1 cellular context compared by ENCODE assay signal in genomic region chr10:128210215-128211063, GRCh38.
TF ChIP-seq lines count a peak whose summit lies in the region.

No MANE protein-coding gene starts in this region.

TF ChIP-seq in HEK293, 187 proteins besides CTCF, POLR2A, EP300 and RAD21 (continued from another document):
- TF ChIP-seq ZBTB6 (tag by site-specific recombination; IDR thresholded peaks at IDR 0.05), result no peak
- TF ChIP-seq ZNF202 (tag by site-specific recombination; IDR thresholded peaks at IDR 0.05; ENCODE audit: borderline replicate concordance), result no peak
- no peak for TF ChIP-seq SALL2 (tag by site-specific recombination; IDR thresholded peaks at IDR 0.05; ENCODE audit: borderline replicate concordance)
- TF ChIP-seq, protein P1, sequence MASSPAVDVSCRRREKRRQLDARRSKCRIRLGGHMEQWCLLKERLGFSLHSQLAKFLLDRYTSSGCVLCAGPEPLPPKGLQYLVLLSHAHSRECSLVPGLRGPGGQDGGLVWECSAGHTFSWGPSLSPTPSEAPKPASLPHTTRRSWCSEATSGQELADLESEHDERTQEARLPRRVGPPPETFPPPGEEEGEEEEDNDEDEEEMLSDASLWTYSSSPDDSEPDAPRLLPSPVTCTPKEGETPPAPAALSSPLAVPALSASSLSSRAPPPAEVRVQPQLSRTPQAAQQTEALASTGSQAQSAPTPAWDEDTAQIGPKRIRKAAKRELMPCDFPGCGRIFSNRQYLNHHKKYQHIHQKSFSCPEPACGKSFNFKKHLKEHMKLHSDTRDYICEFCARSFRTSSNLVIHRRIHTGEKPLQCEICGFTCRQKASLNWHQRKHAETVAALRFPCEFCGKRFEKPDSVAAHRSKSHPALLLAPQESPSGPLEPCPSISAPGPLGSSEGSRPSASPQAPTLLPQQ (tag by site-specific recombination; IDR thresholded peaks at IDR 0.05), result peak; percentile 91
- no peak for TF ChIP-seq ZNF677 (tag by site-specific recombination; IDR thresholded peaks at IDR 0.05)
- no peak for TF ChIP-seq ZNF610 (tag by site-specific recombination; IDR thresholded peaks at IDR 0.05; ENCODE audit: borderline replicate concordance)
- TF ChIP-seq ZNF174 (tag by site-specific recombination; IDR thresholded peaks at IDR 0.05), result no peak
- TF ChIP-seq ZNF423 (tag by site-specific recombination; IDR thresholded peaks at IDR 0.05), result peak; percentile 49
- TF ChIP-seq ZEB2 (tag by site-specific recombination; IDR thresholded peaks at IDR 0.05), result no peak
- no peak for TF ChIP-seq ZNF311 (tag by site-specific recombination; IDR thresholded peaks at IDR 0.05; ENCODE audit: borderline replicate concordance)
- TF ChIP-seq PBX3 (CRISPR knock-in tag; IDR thresholded peaks at IDR 0.05), result no peak
- TF ChIP-seq ZNF2 (tag by site-specific recombination; IDR thresholded peaks at IDR 0.05), result no peak
- TF ChIP-seq, protein P2, sequence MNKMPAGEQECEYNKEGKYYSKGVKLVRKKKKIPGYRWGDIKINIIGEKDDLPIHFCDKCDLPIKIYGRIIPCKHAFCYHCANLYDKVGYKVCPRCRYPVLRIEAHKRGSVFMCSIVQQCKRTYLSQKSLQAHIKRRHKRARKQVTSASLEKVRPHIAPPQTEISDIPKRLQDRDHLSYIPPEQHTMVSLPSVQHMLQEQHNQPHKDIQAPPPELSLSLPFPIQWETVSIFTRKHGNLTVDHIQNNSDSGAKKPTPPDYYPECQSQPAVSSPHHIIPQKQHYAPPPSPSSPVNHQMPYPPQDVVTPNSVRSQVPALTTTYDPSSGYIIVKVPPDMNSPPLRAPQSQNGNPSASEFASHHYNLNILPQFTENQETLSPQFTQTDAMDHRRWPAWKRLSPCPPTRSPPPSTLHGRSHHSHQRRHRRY (tag by site-specific recombination; IDR thresholded peaks at IDR 0.05), result no peak
- TF ChIP-seq ZFP41 (tag by site-specific recombination; IDR thresholded peaks at IDR 0.05; ENCODE audit: borderline replicate concordance), result no peak
- TF ChIP-seq ZFP37 (tag by site-specific recombination; IDR thresholded peaks at IDR 0.05), result no peak
- TF ChIP-seq ZNF791 (tag by site-specific recombination; IDR thresholded peaks at IDR 0.05), result no peak
- no peak for TF ChIP-seq ZNF670 (tag by site-specific recombination; IDR thresholded peaks at IDR 0.05; ENCODE audit: low read depth)
- TF ChIP-seq ZNF404 (tag by site-specific recombination; IDR thresholded peaks at IDR 0.05), result no peak
